Comparison of ENCODE assay signal across 9 cellular contexts in genomic region chr2:201191132-201191875, GRCh38. TPM values are rescaled to one million over a fixed set of nuclear protein-coding genes. Genes with fewer than 3 reads are reported as not detected.
DNase-seq lines count a peak whose midpoint lies in the region; ATAC-seq and TF ChIP-seq lines count a peak whose summit lies in the region.
"Had no signal": no experiment of that assay in that cellular context is flagged by ENCODE, and none has a peak within 500 bp of the region (broad histone marks: within the 10 kb centered on the region; RNA-seq: fewer than 3 reads in every experiment).

No MANE protein-coding gene starts in this region.

- H3K4me1 ChIP-seq in SK-N-SH (ENCODE audit: control insufficient read depth in 1 of 2, insufficient read depth in 2 of 2, low read depth in 1 of 2, low read length in 1 of 2), result no peaks in the 10 kb centered on the region; a peak in 1 of 4 replicates

- no peaks in the 10 kb centered on the region for H3K79me2 ChIP-seq in SK-N-SH (ENCODE audit: insufficient read depth)

- H3K27ac Mint-ChIP-seq in endothelial cell (ENCODE audit: unreplicated experiment), result peak overlapping the region; percentile 95

- CTCF ChIA-PET in SK-N-SH (lab: Yijun Ruan, JAX), result interaction anchor here (0.8 kb wide), 1 partner anchor 290 kb away, joined by 3 read pairs; no protein-coding TSS in a partner anchor

- no peak overlapping the region; the same call in 1 of the 2 replicates for H2AFZ ChIP-seq in SK-N-SH (ENCODE audit: low read depth)

- H3K4me3 Mint-ChIP-seq in endothelial cell (ENCODE audit: unreplicated experiment), result peak overlapping the region; percentile 6

- no peaks in the 10 kb centered on the region for H3K9me3 Mint-ChIP-seq in endothelial cell (ENCODE audit: unreplicated experiment)

- no peak for TF ChIP-seq EP300 in SK-N-SH (IDR thresholded peaks at IDR 0.05; ENCODE audit: borderline replicate concordance in 1 of 2, low read depth in 1 of 2, low read length in 1 of 2)

- H3K36me3 ChIP-seq in SK-N-SH (replicated peaks in 1 of 2; ENCODE audit: control insufficient read depth in 1 of 2, insufficient read depth in 2 of 2, low read length in 1 of 2), result no peaks in the 10 kb centered on the region

- 0 out of 3 replicates have a peak, but pooled peaks have one; percentile 40 for ATAC-seq in SK-N-SH treated with all-trans-retinoic acid at 6 μM for 48 hours

- WGBS in SK-N-SH (ENCODE audit: low lambda C conversion rate), result 63% methylated on average over 4 of the region's 4 CpGs

- H3K4me2 ChIP-seq in SK-N-SH, result no peak overlapping the region

- no peaks in the 10 kb centered on the region for H3F3A ChIP-seq in SK-N-SH (replicated peaks; ENCODE audit: insufficient read depth)

- H3K27me3 Mint-ChIP-seq in endothelial cell (ENCODE audit: unreplicated experiment), result no peaks in the 10 kb centered on the region

- H3K9me3 ChIP-seq in SK-N-SH, result no peaks in the 10 kb centered on the region

- TF ChIP-seq CTCF in SK-N-SH (IDR thresholded peaks at IDR 0.05), result no peak
- no peak for TF ChIP-seq CTCF in endothelial cell (IDR thresholded peaks at IDR 0.05; ENCODE audit: unreplicated experiment)

- DNase-seq in SK-N-SH (no peak), MV-4-11 (lab: John Stamatoyannopoulos, UW) (peak; percentile 77), endothelial cell (ENCODE audit: low spot score) (peak; percentile 18), putamen (ENCODE audit: low spot score) (peak; percentile 14), NCI-H524 treated with DMSO at 0.1 percent for 48 hours (lab: John Stamatoyannopoulos, UW) (no peak), NCI-H187 treated with DMSO at 0.1 percent for 48 hours (lab: John Stamatoyannopoulos, UW) (no peak)
- DNase-seq in NK-92 treated with Interleukin-12 subunit alpha and Interleukin-12 subunit beta, amount 100 ng/mL, for 24 hours (lab: John Stamatoyannopoulos, UW), result no peak

- no peak for TF ChIP-seq RAD21 in SK-N-SH (IDR thresholded peaks at IDR 0.05; ENCODE audit: low read length)

- no peaks in the 10 kb centered on the region for H4K20me1 ChIP-seq in SK-N-SH (ENCODE audit: insufficient read depth)

- H3K9me2 ChIP-seq in SK-N-SH, result no peaks in the 10 kb centered on the region

- H3K4me1 Mint-ChIP-seq in endothelial cell (ENCODE audit: unreplicated experiment), result peaks cover 26% of the 10 kb centered on the region

- POLR2A ChIA-PET in SK-N-SH (lab: Yijun Ruan, JAX), result no interaction called here

- no peak overlapping the region for H3K4me3 ChIP-seq in SK-N-SH (ENCODE audit: low read depth in 2 of 2, low read length in 1 of 2)
- H3K4me3 ChIP-seq: coronary artery had no signal

- H3K27ac ChIP-seq in SK-N-SH (ENCODE audit: low read depth in 2 of 2, low read length in 1 of 2), result peak overlapping the region in 1 of 2 experiments; percentile 18; a peak in 1 of 4 replicates

- H3K27me3 ChIP-seq in SK-N-SH (ENCODE audit: insufficient read depth), result no peaks in the 10 kb centered on the region

- H3K9ac ChIP-seq in SK-N-SH, result no peak overlapping the region

- H3K36me3 Mint-ChIP-seq in endothelial cell (ENCODE audit: low read depth, unreplicated experiment), result peaks cover 38% of the 10 kb centered on the region

TF ChIP-seq in SK-N-SH treated with all-trans-retinoic acid at 6 μM for 48 hours, 23 proteins besides CTCF, POLR2A, EP300 and RAD21:
- TF ChIP-seq PPARA (CRISPR knock-in tag; IDR thresholded peaks at IDR 0.05; ENCODE audit: borderline replicate concordance), result no peak
- no peak for TF ChIP-seq ZC3H10 (CRISPR knock-in tag; IDR thresholded peaks at IDR 0.05)
- TF ChIP-seq RARB (CRISPR knock-in tag; IDR thresholded peaks at IDR 0.05), result no peak
- no peak for TF ChIP-seq ZNF565 (CRISPR knock-in tag; conservative IDR thresholded peaks at IDR 0.05; ENCODE audit: low read depth)
- no peak for TF ChIP-seq ZFP3 (CRISPR knock-in tag; IDR thresholded peaks at IDR 0.05)
- no peak for TF ChIP-seq ESRRG (CRISPR knock-in tag; IDR thresholded peaks at IDR 0.05)
- TF ChIP-seq SNAI2 (CRISPR knock-in tag; IDR thresholded peaks at IDR 0.05), result no peak
- no peak for TF ChIP-seq ARNTL (CRISPR knock-in tag; IDR thresholded peaks at IDR 0.05; ENCODE audit: borderline replicate concordance, low read depth)

TF ChIP-seq in SK-N-SH, 30 proteins besides CTCF, POLR2A, EP300 and RAD21:
- TF ChIP-seq FOXJ3 (CRISPR knock-in tag; IDR thresholded peaks at IDR 0.05) (no peak), GABPA (IDR thresholded peaks at IDR 0.05; ENCODE audit: low read depth) (no peak), MXI1 (IDR thresholded peaks at IDR 0.05; ENCODE audit: low read depth, low read length) (no peak), CHD2 (IDR thresholded peaks at IDR 0.05; ENCODE audit: low read length, partially characterized antibody) (no peak), MEF2A (IDR thresholded peaks at IDR 0.05; ENCODE audit: borderline replicate concordance, low read depth) (no peak), REST (IDR thresholded peaks at IDR 0.05; ENCODE audit: low read depth, low read length) (no peak), SIN3A (IDR thresholded peaks at IDR 0.05; ENCODE audit: borderline replicate concordance, low read depth, low read length) (no peak), EZH2phosphoT487 (IDR thresholded peaks at IDR 0.05; ENCODE audit: borderline replicate concordance, low read depth) (no peak), FOXM1 (IDR thresholded peaks at IDR 0.05; ENCODE audit: low read depth) (no peak), FOSL2 (IDR thresholded peaks at IDR 0.05; ENCODE audit: borderline replicate concordance, low read depth) (no peak), GATA2 (CRISPR knock-in tag; IDR thresholded peaks at IDR 0.05) (no peak), ELF1 (IDR thresholded peaks at IDR 0.05) (no peak)
- TF ChIP-seq, protein P1, sequence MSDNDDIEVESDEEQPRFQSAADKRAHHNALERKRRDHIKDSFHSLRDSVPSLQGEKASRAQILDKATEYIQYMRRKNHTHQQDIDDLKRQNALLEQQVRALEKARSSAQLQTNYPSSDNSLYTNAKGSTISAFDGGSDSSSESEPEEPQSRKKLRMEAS (IDR thresholded peaks at IDR 0.05; ENCODE audit: low read depth), result no peak

RNA-seq across cellular contexts. Expression of gene CASP10, which starts 8.4 kb away (rescaled TPM):
- polyA plus RNA-seq in SK-N-SH (2012; rRNA removed), result 0.12 and 0.31 TPM in 2 replicates
- 0.17 and 0.21 TPM in 2 replicates for polyA plus RNA-seq in SK-N-SH (2012; cell fraction: cytosol; rRNA removed)
- 0.11 and 0.74 TPM in 2 replicates for polyA plus RNA-seq in SK-N-SH (2012; cell fraction: nucleus; rRNA removed)
- 38.6 TPM for total RNA-seq in endothelial cell (ENCODE audit: unreplicated experiment)

Comparison
In these comparisons a context has a peak if more than half of its experiments do, and no peak if none do; other contexts are left out.
1. DNase-seq: peak in MV-4-11 (single experiment), endothelial cell (single experiment) and putamen (single experiment); none in SK-N-SH (single experiment), NCI-H524 treated with DMSO at 0.1 percent for 48 hours (single experiment), NCI-H187 treated with DMSO at 0.1 percent for 48 hours (single experiment) and NK-92 treated with Interleukin-12 subunit alpha and Interleukin-12 subunit beta, amount 100 ng/mL, for 24 hours (single experiment).